Comparison of ENCODE assay signal across 1 cellular context in genomic region chr1:150579110-150579954, GRCh38.
TF ChIP-seq lines count a peak whose summit lies in the region.

Gene MCL1 (minus strand): TSS chr1:150579610. CDS start chr1:150579530, 80 bp downstream.

TF ChIP-seq in HepG2, 621 proteins besides CTCF, POLR2A, EP300 and RAD21 (continued from another document):
- TF ChIP-seq TFE3 (CRISPR knock-in tag; IDR thresholded peaks at IDR 0.05) (peak; percentile 19; the same call in 1 of the 2 replicates), NCOA1 (CRISPR knock-in tag; IDR thresholded peaks at IDR 0.05) (0 out of 2 replicates have a peak, but pooled peaks have one; percentile 51), HNRNPLL (IDR thresholded peaks at IDR 0.05; ENCODE audit: low read depth, low read length, poor library complexity, severe bottlenecking) (peak; percentile 37), ZNF749 (CRISPR knock-in tag; IDR thresholded peaks at IDR 0.05; ENCODE audit: borderline replicate concordance) (peak; percentile 69; the same call in 1 of the 2 replicates), ZBTB37 (CRISPR knock-in tag; IDR thresholded peaks at IDR 0.05) (0 out of 2 replicates have a peak, but pooled peaks have one; percentile 43), ZNF431 (CRISPR knock-in tag; IDR thresholded peaks at IDR 0.05; ENCODE audit: borderline replicate concordance, low read depth) (peak; percentile 25), ZNF331 (CRISPR knock-in tag; IDR thresholded peaks at IDR 0.05) (0 out of 2 replicates have a peak, but pooled peaks have one; percentile 16), GPN1 (CRISPR knock-in tag; IDR thresholded peaks at IDR 0.05; ENCODE audit: borderline replicate concordance) (no peak), KDM5B (CRISPR knock-in tag; IDR thresholded peaks at IDR 0.05; ENCODE audit: borderline replicate concordance) (peak; percentile 28; the same call in 1 of the 2 replicates), TEF (CRISPR knock-in tag; IDR thresholded peaks at IDR 0.05) (peak; percentile 83), BORCS8-MEF2B (CRISPR knock-in tag; IDR thresholded peaks at IDR 0.05) (no peak), AGO1 (IDR thresholded peaks at IDR 0.05; ENCODE audit: low read depth, low read length, poor library complexity, severe bottlenecking) (peak; percentile 34), SMAD9 (CRISPR knock-in tag; IDR thresholded peaks at IDR 0.05) (no peak)
- TF ChIP-seq, protein P1, sequence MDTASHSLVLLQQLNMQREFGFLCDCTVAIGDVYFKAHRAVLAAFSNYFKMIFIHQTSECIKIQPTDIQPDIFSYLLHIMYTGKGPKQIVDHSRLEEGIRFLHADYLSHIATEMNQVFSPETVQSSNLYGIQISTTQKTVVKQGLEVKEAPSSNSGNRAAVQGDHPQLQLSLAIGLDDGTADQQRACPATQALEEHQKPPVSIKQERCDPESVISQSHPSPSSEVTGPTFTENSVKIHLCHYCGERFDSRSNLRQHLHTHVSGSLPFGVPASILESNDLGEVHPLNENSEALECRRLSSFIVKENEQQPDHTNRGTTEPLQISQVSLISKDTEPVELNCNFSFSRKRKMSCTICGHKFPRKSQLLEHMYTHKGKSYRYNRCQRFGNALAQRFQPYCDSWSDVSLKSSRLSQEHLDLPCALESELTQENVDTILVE (CRISPR knock-in tag; IDR thresholded peaks at IDR 0.05), result peak; percentile 74
- TF ChIP-seq, protein P2, sequence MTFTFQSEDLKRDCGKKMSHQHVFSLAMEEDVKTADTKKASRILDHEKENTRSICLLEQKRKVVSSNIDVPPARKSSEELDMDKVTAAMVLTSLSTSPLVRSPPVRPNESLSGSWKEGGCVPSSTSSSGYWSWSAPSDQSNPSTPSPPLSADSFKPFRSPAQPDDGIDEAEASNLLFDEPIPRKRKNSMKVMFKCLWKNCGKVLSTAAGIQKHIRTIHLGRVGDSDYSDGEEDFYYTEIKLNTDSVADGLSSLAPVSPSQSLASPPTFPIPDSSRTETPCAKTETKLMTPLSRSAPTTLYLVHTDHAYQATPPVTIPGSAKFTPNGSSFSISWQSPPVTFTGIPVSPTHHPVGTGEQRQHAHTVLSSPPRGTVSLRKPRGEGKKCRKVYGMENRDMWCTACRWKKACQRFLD (CRISPR knock-in tag; IDR thresholded peaks at IDR 0.05; ENCODE audit: borderline replicate concordance), result 0 out of 2 replicates have a peak, but pooled peaks have one; percentile 23
- TF ChIP-seq, protein P3, sequence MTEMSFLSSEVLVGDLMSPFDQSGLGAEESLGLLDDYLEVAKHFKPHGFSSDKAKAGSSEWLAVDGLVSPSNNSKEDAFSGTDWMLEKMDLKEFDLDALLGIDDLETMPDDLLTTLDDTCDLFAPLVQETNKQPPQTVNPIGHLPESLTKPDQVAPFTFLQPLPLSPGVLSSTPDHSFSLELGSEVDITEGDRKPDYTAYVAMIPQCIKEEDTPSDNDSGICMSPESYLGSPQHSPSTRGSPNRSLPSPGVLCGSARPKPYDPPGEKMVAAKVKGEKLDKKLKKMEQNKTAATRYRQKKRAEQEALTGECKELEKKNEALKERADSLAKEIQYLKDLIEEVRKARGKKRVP (CRISPR knock-in tag; IDR thresholded peaks at IDR 0.05), result peak in 1 of 2 experiments; percentile 49; a peak in 1 of 4 replicates
- TF ChIP-seq, protein P4, sequence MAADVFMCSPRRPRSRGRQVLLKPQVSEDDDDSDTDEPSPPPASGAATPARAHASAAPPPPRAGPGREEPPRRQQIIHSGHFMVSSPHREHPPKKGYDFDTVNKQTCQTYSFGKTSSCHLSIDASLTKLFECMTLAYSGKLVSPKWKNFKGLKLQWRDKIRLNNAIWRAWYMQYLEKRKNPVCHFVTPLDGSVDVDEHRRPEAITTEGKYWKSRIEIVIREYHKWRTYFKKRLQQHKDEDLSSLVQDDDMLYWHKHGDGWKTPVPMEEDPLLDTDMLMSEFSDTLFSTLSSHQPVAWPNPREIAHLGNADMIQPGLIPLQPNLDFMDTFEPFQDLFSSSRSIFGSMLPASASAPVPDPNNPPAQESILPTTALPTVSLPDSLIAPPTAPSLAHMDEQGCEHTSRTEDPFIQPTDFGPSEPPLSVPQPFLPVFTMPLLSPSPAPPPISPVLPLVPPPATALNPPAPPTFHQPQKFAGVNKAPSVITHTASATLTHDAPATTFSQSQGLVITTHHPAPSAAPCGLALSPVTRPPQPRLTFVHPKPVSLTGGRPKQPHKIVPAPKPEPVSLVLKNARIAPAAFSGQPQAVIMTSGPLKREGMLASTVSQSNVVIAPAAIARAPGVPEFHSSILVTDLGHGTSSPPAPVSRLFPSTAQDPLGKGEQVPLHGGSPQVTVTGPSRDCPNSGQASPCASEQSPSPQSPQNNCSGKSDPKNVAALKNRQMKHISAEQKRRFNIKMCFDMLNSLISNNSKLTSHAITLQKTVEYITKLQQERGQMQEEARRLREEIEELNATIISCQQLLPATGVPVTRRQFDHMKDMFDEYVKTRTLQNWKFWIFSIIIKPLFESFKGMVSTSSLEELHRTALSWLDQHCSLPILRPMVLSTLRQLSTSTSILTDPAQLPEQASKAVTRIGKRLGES (CRISPR knock-in tag; IDR thresholded peaks at IDR 0.05; ENCODE audit: borderline replicate concordance), result peak; percentile 48; the same call in 1 of the 2 replicates
- TF ChIP-seq, protein P5, sequence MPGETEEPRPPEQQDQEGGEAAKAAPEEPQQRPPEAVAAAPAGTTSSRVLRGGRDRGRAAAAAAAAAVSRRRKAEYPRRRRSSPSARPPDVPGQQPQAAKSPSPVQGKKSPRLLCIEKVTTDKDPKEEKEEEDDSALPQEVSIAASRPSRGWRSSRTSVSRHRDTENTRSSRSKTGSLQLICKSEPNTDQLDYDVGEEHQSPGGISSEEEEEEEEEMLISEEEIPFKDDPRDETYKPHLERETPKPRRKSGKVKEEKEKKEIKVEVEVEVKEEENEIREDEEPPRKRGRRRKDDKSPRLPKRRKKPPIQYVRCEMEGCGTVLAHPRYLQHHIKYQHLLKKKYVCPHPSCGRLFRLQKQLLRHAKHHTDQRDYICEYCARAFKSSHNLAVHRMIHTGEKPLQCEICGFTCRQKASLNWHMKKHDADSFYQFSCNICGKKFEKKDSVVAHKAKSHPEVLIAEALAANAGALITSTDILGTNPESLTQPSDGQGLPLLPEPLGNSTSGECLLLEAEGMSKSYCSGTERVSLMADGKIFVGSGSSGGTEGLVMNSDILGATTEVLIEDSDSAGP (CRISPR knock-in tag; IDR thresholded peaks at IDR 0.05; ENCODE audit: borderline replicate concordance), result peak; percentile 53; the same call in 1 of the 2 replicates
